ENCODE assay signal across 8 cellular contexts in genomic region chr16:72664122-72664479, GRCh38.
DNase-seq lines count a peak whose midpoint lies in the region; FAIRE-seq and TF ChIP-seq lines count a peak whose summit lies in the region.

No MANE protein-coding gene starts in this region.

- CTCF ChIA-PET in AG04449 (lab: Yijun Ruan, JAX), result interaction anchor here (0.9 to 1.1 kb wide), 3 partner anchors 13 to 161 kb away, joined by 3 to 5 read pairs (median 4); no protein-coding TSS in a partner anchor

- POLR2A ChIA-PET in AG04449 (lab: Yijun Ruan, JAX), result interaction anchor here (0.6 kb wide), 2 partner anchors 90 to 128 kb away, joined by 3 to 5 read pairs; no protein-coding TSS in a partner anchor

- H3K4me1 ChIP-seq in muscle layer of duodenum (ENCODE audit: control insufficient read depth in 1 of 2, insufficient read depth in 2 of 2, low read length in 2 of 2), result peaks cover 5 to 18% of the 10 kb centered on the region in 2 donors

- H3K27ac ChIP-seq in muscle layer of duodenum (ENCODE audit: low read length), result no peak overlapping the region

- no peaks in the 10 kb centered on the region for H3K9me3 ChIP-seq in muscle layer of duodenum (ENCODE audit: control insufficient read depth in 1 of 2, low read length in 2 of 2)

- no peaks in the 10 kb centered on the region for H3K27me3 ChIP-seq in bronchial epithelial cell (ENCODE audit: control insufficient read depth, insufficient read depth, low read length)
- no peaks in the 10 kb centered on the region for H3K27me3 ChIP-seq in muscle layer of duodenum (ENCODE audit: low read depth, low read length)

- TF ChIP-seq CTCF in AG04449 (IDR thresholded peaks at IDR 0.05; ENCODE audit: insufficient read depth, low read length, missing control alignments) (no peak), bronchial epithelial cell (IDR thresholded peaks at IDR 0.05; ENCODE audit: insufficient read depth, low read length, severe bottlenecking) (no peak)

- FAIRE-seq in bronchial epithelial cell (lab: Jason Lieb, UNC), result no peak

- H3K36me3 ChIP-seq in bronchial epithelial cell (ENCODE audit: control insufficient read depth, insufficient read depth, low read length), result no peaks in the 10 kb centered on the region
- H3K36me3 ChIP-seq in muscle layer of duodenum (ENCODE audit: control insufficient read depth in 1 of 2, insufficient read depth in 2 of 2, low read length in 2 of 2), result no peaks in the 10 kb centered on the region

- DNase-seq in AG04449 (ENCODE audit: low read depth, low spot score) (no peak), bronchial epithelial cell (ENCODE audit: low read depth) (peak; percentile 3), iPS-NIHi11 (ENCODE audit: low spot score) (no peak)
- no peak for DNase-seq in Jurkat, Clone E6-1 (ENCODE audit: low read depth, low spot score)
- no peak for DNase-seq in activated CD4-positive, CD25-positive, alpha-beta regulatory T cell treated with anti-CD3 and anti-CD28 coated beads, Interleukin-2, amount 50 U/mL, for 72 hours
- no peak for DNase-seq in stimulated activated naive CD4-positive, alpha-beta T cell treated with Interleukin-2 at 50 U/mL for 16 hours (lab: John Stamatoyannopoulos, UW)
- no peak for DNase-seq in activated CD8-positive, alpha-beta memory T cell treated with anti-CD3 and anti-CD28 coated beads, Interleukin-2, amount 50 U/mL, for 48 hours

- H3K4me3 ChIP-seq in AG04449 (ENCODE audit: low read depth, low read length) (peak overlapping the region; percentile 75), bronchial epithelial cell (ENCODE audit: low read depth, low read length) (peak overlapping the region; percentile 85), muscle layer of duodenum (ENCODE audit: low read depth in 1 of 2, low read length in 2 of 2) (peak overlapping the region; percentile 83 to 97)
- peak overlapping the region; percentile 80 for H3K4me3 ChIP-seq in Jurkat, Clone E6-1 (ENCODE audit: low read length)
